1 cellular context compared by ENCODE assay signal in genomic region chr1:82455342-82455741, GRCh38.
TF ChIP-seq lines count a peak whose summit lies in the region.

No MANE protein-coding gene starts in this region.

TF ChIP-seq in GM23338, 12 proteins besides CTCF, POLR2A, EP300 and RAD21 (continued from another document):
- no peak for TF ChIP-seq ZNF462 (CRISPR knock-in tag; IDR thresholded peaks at IDR 0.05)
- TF ChIP-seq EZH2 (IDR thresholded peaks at IDR 0.05; ENCODE audit: low read depth, unreplicated experiment): no peak
- no peak for TF ChIP-seq POLR2AphosphoS5 (IDR thresholded peaks at IDR 0.05; ENCODE audit: low read depth)
- TF ChIP-seq EZH2phosphoT487 (IDR thresholded peaks at IDR 0.05; ENCODE audit: unreplicated experiment): no peak
- TF ChIP-seq REST (IDR thresholded peaks at IDR 0.05; ENCODE audit: unreplicated experiment): no peak
- no peak for TF ChIP-seq STAT1 (IDR thresholded peaks at IDR 0.05; ENCODE audit: unreplicated experiment)
